ENCODE assay signal across 22 cellular contexts in the genomic region with DNA sequence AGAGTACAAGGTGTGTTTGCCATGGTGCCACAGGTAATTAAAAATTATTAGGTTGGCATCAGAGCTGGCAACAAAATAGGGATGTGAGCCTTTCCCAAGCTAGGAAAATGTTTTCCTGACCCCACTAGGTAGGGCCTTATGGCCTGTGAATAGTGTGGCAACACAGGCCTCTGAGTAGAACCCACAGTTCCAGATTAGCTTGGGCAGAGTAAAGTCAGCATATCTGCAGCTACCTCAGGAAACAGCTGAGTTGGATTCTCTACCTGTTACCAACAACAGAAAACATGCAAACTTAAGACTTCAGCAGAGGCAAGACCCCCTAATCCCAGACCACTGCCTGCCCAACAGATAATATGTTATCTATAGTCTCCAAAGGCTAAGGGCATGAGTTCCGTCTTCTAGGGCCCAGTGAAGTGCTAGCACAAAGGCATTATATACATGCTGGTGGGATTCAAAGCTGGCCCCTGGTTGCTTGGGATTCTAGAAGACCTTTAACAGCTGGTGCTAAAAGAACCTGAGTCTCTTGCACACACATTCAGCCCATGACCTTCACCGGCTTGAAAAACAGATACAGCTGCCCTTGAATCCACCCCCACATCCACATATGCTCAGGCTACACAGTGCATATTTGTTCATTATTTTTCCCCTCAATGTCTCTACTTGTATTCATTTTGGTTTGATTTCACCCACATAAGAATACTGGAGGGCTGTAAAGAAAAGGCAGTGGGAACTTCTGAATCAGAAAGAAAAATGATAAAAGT. TPM values are rescaled to one million over a fixed set of nuclear protein-coding genes. Genes with fewer than 3 reads are reported as not detected.
DNase-seq lines count a peak whose midpoint lies in the region; ATAC-seq and TF ChIP-seq lines count a peak whose summit lies in the region.
"Had no signal": no experiment of that assay in that cellular context is flagged by ENCODE, and none has a peak within 500 bp of the region (broad histone marks: within the 10 kb centered on the region; RNA-seq: fewer than 3 reads in every experiment).

No MANE protein-coding gene starts in this region.

- H3K27ac Mint-ChIP-seq in nephron (peak overlapping the region; percentile 3 to 45 (median 44)), endodermal cell (no peak overlapping the region)
- H3K27ac Mint-ChIP-seq: CD8-positive, alpha-beta memory T cell had no signal

- no peak overlapping the region for H2BK5ac ChIP-seq in IMR-90 (ENCODE audit: low read depth, low read length, poor library complexity, severe bottlenecking)

- H3K23ac ChIP-seq in IMR-90 (ENCODE audit: low read depth, low read length): no peak overlapping the region

- no peak overlapping the region for H3K14ac ChIP-seq in IMR-90 (replicated peaks; ENCODE audit: low read depth, low read length)

- TF ChIP-seq CTCF in IMR-90 (conservative IDR thresholded peaks at IDR 0.05; ENCODE audit: low read depth, low read length): no peak
- TF ChIP-seq CTCF in nephron (IDR thresholded peaks at IDR 0.05; ENCODE audit: unreplicated experiment in 3 of 3): no peak
- TF ChIP-seq CTCF in endodermal cell (conservative IDR thresholded peaks at IDR 0.05): no peak

- BruUV-seq in IMR-90 (replicated peaks; lab: Mats Ljungman, UMichigan): no TSS peak

- no peaks in the 10 kb centered on the region for H3K9me1 ChIP-seq in IMR-90 (ENCODE audit: insufficient read depth, low read length)

- H4K91ac ChIP-seq in IMR-90 (ENCODE audit: insufficient read depth, low read depth, low read length): no peak overlapping the region

- no peaks in the 10 kb centered on the region for H3K27me3 Mint-ChIP-seq in nephron (ENCODE audit: low read depth)
- H3K27me3 Mint-ChIP-seq in endodermal cell (ENCODE audit: insufficient read depth): no peaks in the 10 kb centered on the region
- H3K27me3 Mint-ChIP-seq: CD8-positive, alpha-beta memory T cell had no signal

- peak overlapping the region; percentile 24 for H2AK9ac ChIP-seq in IMR-90 (replicated peaks; ENCODE audit: low read depth, low read length, poor library complexity)

- H3K9me3 Mint-ChIP-seq in nephron (no peaks in the 10 kb centered on the region), endodermal cell (no peaks in the 10 kb centered on the region)
- H3K9me3 Mint-ChIP-seq: CD14-positive monocyte; CD8-positive, alpha-beta memory T cell had no signal

- no peak overlapping the region for H3K4me2 ChIP-seq in IMR-90 (ENCODE audit: low read depth, low read length)
- H3K4me2 ChIP-seq: SK-N-SH had no signal

- H3K27ac ChIP-seq in IMR-90 (ENCODE audit: insufficient read depth, low read length) (no peak overlapping the region), endodermal cell (ENCODE audit: low read depth, low read length) (no peak overlapping the region)
- H3K27ac ChIP-seq: Peyer's patch had no signal

- H4K5ac ChIP-seq in IMR-90 (ENCODE audit: low read depth, low read length): no peak overlapping the region

- intact Hi-C loops in IMR-90 (cut with micrococcal nuclease): no loop called here

- H2BK120ac ChIP-seq in IMR-90 (ENCODE audit: low read depth, low read length): no peak overlapping the region

- POLR2A ChIA-PET in IMR-90 (lab: Charles Lee; ENCODE audit: unreplicated experiment): no interaction called here

- peaks cover 8% of the 10 kb centered on the region for H3K36me3 ChIP-seq in IMR-90 (ENCODE audit: control insufficient read depth, insufficient read depth, low read length)
- H3K36me3 ChIP-seq in endodermal cell (ENCODE audit: control insufficient read depth, insufficient read depth, low read length): peaks cover 17% of the 10 kb centered on the region
- H3K36me3 ChIP-seq: BE2C had no signal

- H3K56ac ChIP-seq in IMR-90 (ENCODE audit: extremely low read depth, insufficient read depth, low read length): no peak overlapping the region

- TF ChIP-seq RAD21 in IMR-90 (IDR thresholded peaks at IDR 0.05; ENCODE audit: low read length): no peak

- H2AK5ac ChIP-seq in IMR-90 (ENCODE audit: low read depth, low read length): no peak overlapping the region

- peaks cover 8% of the 10 kb centered on the region for H3K4me1 Mint-ChIP-seq in nephron
- no peaks in the 10 kb centered on the region for H3K4me1 Mint-ChIP-seq in endodermal cell
- H3K4me1 Mint-ChIP-seq: CD14-positive monocyte; CD8-positive, alpha-beta memory T cell had no signal

- H3K4me1 ChIP-seq in IMR-90 (ENCODE audit: control insufficient read depth, insufficient read depth, low read length) (no peaks in the 10 kb centered on the region), endodermal cell (ENCODE audit: control insufficient read depth, insufficient read depth, low read length) (no peaks in the 10 kb centered on the region)
- H3K4me1 ChIP-seq: BE2C, Peyer's patch had no signal

- no peak for TF ChIP-seq POLR2A in IMR-90 (IDR thresholded peaks at IDR 0.05; ENCODE audit: low read depth, low read length)

- H3K27me3 ChIP-seq in IMR-90 (ENCODE audit: control insufficient read depth, insufficient read depth, low read length) (no peaks in the 10 kb centered on the region), endodermal cell (ENCODE audit: control insufficient read depth, insufficient read depth, low read length, poor library complexity, severe bottlenecking) (no peaks in the 10 kb centered on the region)
- H3K27me3 ChIP-seq: BE2C, MG63, Peyer's patch had no signal

- H2BK15ac ChIP-seq in IMR-90 (ENCODE audit: low read depth, low read length): no peak overlapping the region

- no peaks in the 10 kb centered on the region for H3K79me1 ChIP-seq in IMR-90 (ENCODE audit: low read depth in 1 of 2, low read length in 2 of 2)

- in situ Hi-C loops in IMR-90 (cut with MboI; ENCODE audit: low sequenced_read_pairs) (no loop called here), SK-MEL-5 (cut with HindIII; ENCODE audit: low pct_unique_long_range_greater_than_20kb, low sequenced_read_pairs) (no loop called here)

- H3K4me3 ChIP-seq in IMR-90 (ENCODE audit: insufficient read depth, low read depth, low read length) (no peak overlapping the region), endodermal cell (ENCODE audit: low read length) (no peak overlapping the region)
- H3K4me3 ChIP-seq: MG63, Peyer's patch had no signal

- WGBS in IMR-90 (ENCODE audit: extremely low coverage in 2 of 2, insufficient read length in 1 of 2), 2 experiments: no CpG with 5 or more reads among the region's 2 CpGs
- WGBS in endodermal cell (ENCODE audit: insufficient coverage in 1 of 2, insufficient read length in 1 of 2), 2 experiments: 93 to 100% methylated on average over 1 to 2 of the region's 2 CpGs

- dilution Hi-C loops in IMR-90 (cut with HindIII; ENCODE audit: low sequenced_read_pairs, unreplicated experiment): no loop called here

- H3K4ac ChIP-seq in IMR-90 (ENCODE audit: low read depth, low read length): no peak overlapping the region

- H3K18ac ChIP-seq in IMR-90 (ENCODE audit: low read depth, low read length): no peak overlapping the region

- DNase-seq in NCI-H82 (lab: John Stamatoyannopoulos, UW) (peak; percentile 33), NCI-H82 treated with DMSO at 0.1 percent for 48 hours (lab: John Stamatoyannopoulos, UW; ENCODE audit: unreplicated experiment) (no peak), IMR-90 (no peak), SK-MEL-5 (ENCODE audit: low read depth, low spot score) (peak; percentile 19), endodermal cell (no peak), NCI-H2029 treated with DMSO at 0.1 percent for 48 hours (lab: John Stamatoyannopoulos, UW) (no peak), retina (no peak)
- DNase-seq: 8988T; ACHN; BE2C; Calu3; CD8-positive, alpha-beta memory T cell; KG1; MG63; NCI-H2081 treated with DMSO at 0.1 percent for 48 hours; NCI-H446; NCI-H524 treated with DMSO at 0.1 percent for 48 hours; Peyer's patch; SIG-M5; SK-N-SH had no signal

- H3K36me3 Mint-ChIP-seq in nephron (ENCODE audit: low read depth) (peaks cover 24% of the 10 kb centered on the region), endodermal cell (ENCODE audit: low read depth) (peaks cover 24% of the 10 kb centered on the region)

- no peak overlapping the region for H2AFZ ChIP-seq in IMR-90 (replicated peaks; ENCODE audit: low read length, poor library complexity)

- no peaks in the 10 kb centered on the region for H4K20me1 ChIP-seq in IMR-90 (ENCODE audit: insufficient read depth, low read length)

- no peaks in the 10 kb centered on the region for H3K9me3 ChIP-seq in IMR-90 (ENCODE audit: control insufficient read depth, insufficient read depth, low read length)
- no peaks in the 10 kb centered on the region for H3K9me3 ChIP-seq in endodermal cell (ENCODE audit: control insufficient read depth, low read length)
- H3K9me3 ChIP-seq: BE2C, MG63, Peyer's patch, SK-N-SH had no signal

- no peak overlapping the region for H4K8ac ChIP-seq in IMR-90 (ENCODE audit: low read depth in 2 of 2, low read length in 2 of 2)

- no peak for ATAC-seq in IMR-90 (ENCODE audit: low read depth)

- H3K9ac ChIP-seq in IMR-90 (ENCODE audit: low read depth, low read length) (no peak overlapping the region), endodermal cell (ENCODE audit: extremely low read depth, low read length, poor library complexity, severe bottlenecking) (no peak overlapping the region)
- H3K9ac ChIP-seq: SK-N-SH had no signal

- H2BK20ac ChIP-seq in IMR-90 (ENCODE audit: low read depth, low read length): no peak overlapping the region

- H3K4me3 Mint-ChIP-seq in nephron (no peak overlapping the region), endodermal cell (no peak overlapping the region)
- H3K4me3 Mint-ChIP-seq: CD14-positive monocyte; CD8-positive, alpha-beta memory T cell had no signal

- CTCF ChIA-PET in IMR-90 (lab: Yijun Ruan, JAX): interaction anchor here (0.6 kb wide), 1 partner anchor 194 kb away, joined by 3 read pairs; no protein-coding TSS in a partner anchor

TF ChIP-seq in IMR-90, 13 proteins besides CTCF, POLR2A, EP300 and RAD21:
- TF ChIP-seq MAZ (IDR thresholded peaks at IDR 0.05; ENCODE audit: borderline replicate concordance, low read depth, low read length) (no peak), CEBPB (IDR thresholded peaks at IDR 0.05; ENCODE audit: low read depth, low read length) (no peak), RCOR1 (IDR thresholded peaks at IDR 0.05; ENCODE audit: insufficient replicate concordance, low read length) (no peak), FOS (IDR thresholded peaks at IDR 0.05; ENCODE audit: low read depth, low read length) (no peak), MXI1 (IDR thresholded peaks at IDR 0.05; ENCODE audit: borderline replicate concordance, low read depth, low read length) (no peak)
TF ChIP-seq in IMR-90: peak in this region for 0.

RNA-seq across cellular contexts. Expression of a gene that starts 13.5 kb away (rescaled TPM):
- total RNA-seq in IMR-90 (2012; rRNA removed) (49.1 and 64.7 TPM in 2 replicates), endodermal cell (10 to 100 TPM; 81.0 to 81.6 TPM)
- 39.1 and 48.1 TPM in 2 replicates for polyA plus RNA-seq in IMR-90 (2012; rRNA removed)
- polyA plus RNA-seq in IMR-90 (2012; cell fraction: cytosol; rRNA removed): 8.1 and 14.9 TPM in 2 replicates
- 19.8 and 128 TPM in 2 replicates for polyA plus RNA-seq in IMR-90 (2012; cell fraction: nucleus; rRNA removed; ENCODE audit: low replicate concordance)
- total RNA-seq in SK-MEL-5 (2014; rRNA removed; shearing (Covaris generic)): 43.2 and 52.7 TPM in 2 replicates
- 29.9 and 36.5 TPM in 2 replicates for polyA plus RNA-seq in SK-MEL-5 (2015; cell fraction: cytosol; rRNA removed)
- polyA plus RNA-seq in SK-MEL-5 (2015; cell fraction: nucleus; rRNA removed): 185 and 234 TPM in 2 replicates
- 96.1 TPM for polyA plus RNA-seq in endodermal cell (2013, experiment 1 of 2)
- polyA plus RNA-seq in endodermal cell (2013, experiment 2 of 2): 91.2 TPM

Comparison
In these comparisons a context has a peak if more than half of its experiments do, and no peak if none do; other contexts are left out.
1. DNase-seq: peak in NCI-H82 (single experiment) and SK-MEL-5 (single experiment); none in NCI-H82 treated with DMSO at 0.1 percent for 48 hours (single experiment), IMR-90 (single experiment), endodermal cell (single experiment), NCI-H2029 treated with DMSO at 0.1 percent for 48 hours (single experiment) and retina (single experiment).